Comparison of ENCODE assay signal across 29 cellular contexts in genomic region chr17:683040-683439, GRCh38. TPM values are rescaled to one million over a fixed set of nuclear protein-coding genes. Genes with fewer than 3 reads are reported as not detected.
DNase-seq lines count a peak whose midpoint lies in the region; ATAC-seq and TF ChIP-seq lines count a peak whose summit lies in the region.
"Had no signal": no experiment of that assay in that cellular context is flagged by ENCODE, and none has a peak within 500 bp of the region (broad histone marks: within the 10 kb centered on the region; RNA-seq: fewer than 3 reads in every experiment).

No MANE protein-coding gene starts in this region.

- H3K4me1 ChIP-seq in Loucy (ENCODE audit: insufficient read depth, low read length, poor library complexity, severe bottlenecking) (peaks cover 23% of the 10 kb centered on the region), transverse colon (peaks cover 0 to 14% (median 6%) of the 10 kb centered on the region in 4 donors)
- H3K4me1 ChIP-seq: prostate gland had no signal

- H4K20me1 ChIP-seq in Loucy (ENCODE audit: insufficient read depth, low read length, poor library complexity, severe bottlenecking), result peaks cover 4% of the 10 kb centered on the region

- H3K27ac Mint-ChIP-seq in activated T-cell treated with anti-CD3 and anti-CD28 coated beads, Interleukin-2, amount 50 U/mL, for 72 hours, result peak overlapping the region; percentile 3
- peak overlapping the region; percentile 13 for H3K27ac Mint-ChIP-seq in endothelial cell (ENCODE audit: unreplicated experiment)
- no peak overlapping the region for H3K27ac Mint-ChIP-seq in natural killer cell treated with Interleukin-12 subunit alpha and Interleukin-12 subunit beta and Interleukin-15 and Interleukin-18, amount 100 ng/mL, for 72 hours
- H3K27ac Mint-ChIP-seq: T-helper 1 cell treated with Interleukin-12 subunit alpha and Interleukin-12 subunit beta and Interleukin-4 antibody, amounts not matched to agents 30 μg/mL and 1 μg/mL, for 36 hours had no signal

- H3K9me2 ChIP-seq in Loucy (replicated peaks; ENCODE audit: low read depth, low read length), result no peaks in the 10 kb centered on the region
- H3K9me2 ChIP-seq: SK-N-SH had no signal

- DNase-seq in activated T-cell treated with anti-CD3 and anti-CD28 coated beads, Interleukin-2, amount 50 U/mL, for 72 hours, result no peak
- DNase-seq in activated T-cell treated with anti-CD3 and anti-CD28 coated beads, Interleukin-2, amount 50 U/mL, for 1 hour, result no peak
- no peak for DNase-seq in endothelial cell (ENCODE audit: low spot score)
- DNase-seq in transverse colon, result no peak
- no peak for DNase-seq in NCI-H2107 (lab: John Stamatoyannopoulos, UW)
- no peak for DNase-seq in natural killer cell treated with Interleukin-12 subunit alpha and Interleukin-12 subunit beta and Interleukin-15 and Interleukin-18, amount 100 ng/mL, for 72 hours (ENCODE audit: low spot score)
- DNase-seq: CD4-positive, alpha-beta memory T cell; dermis blood vessel endothelial cell; H7; heart right ventricle; kidney; left ventricle myocardium superior; NCI-H1417 treated with DMSO at 0.1 percent for 48 hours; NCI-H2081; NCI-H226; NCI-H526 treated with DMSO at 0.1 percent for 48 hours; nucleus accumbens; SK-N-SH; stimulated activated CD4-positive, alpha-beta T cell treated with anti-CD3 and anti-CD28 coated beads, Interleukin-12 subunit alpha, Interleukin-12 subunit beta, amount 100 ng/mL, for 4 hours; stimulated activated CD4-positive, alpha-beta T cell treated with anti-CD3 and anti-CD28 coated beads, Interleukin-2, amount 100 ng/mL, for 48 hours had no signal

- H3K9ac ChIP-seq in Loucy (ENCODE audit: low read depth, low read length, poor library complexity, severe bottlenecking), result no peak overlapping the region

- H3K4me3 ChIP-seq in Loucy (ENCODE audit: low read length, poor library complexity, severe bottlenecking), result no peak overlapping the region
- H3K4me3 ChIP-seq in transverse colon, result no peak overlapping the region
- H3K4me3 ChIP-seq: heart right ventricle, prostate gland, tibial nerve had no signal

- ATAC-seq in activated T-cell treated with anti-CD3 and anti-CD28 coated beads, Interleukin-2, amount 50 U/mL, for 72 hours (replicated peaks in 1 of 2), result no peak
- no peak for ATAC-seq in GM21528 (IDR thresholded peaks at IDR 0.05; ENCODE audit: low FRiP score, unreplicated experiment)
- ATAC-seq in natural killer cell treated with Interleukin-12 subunit alpha and Interleukin-12 subunit beta and Interleukin-15 and Interleukin-18, amount 100 ng/mL, for 72 hours, result no peak
- ATAC-seq: activated CD4-positive, CD25-positive, alpha-beta regulatory T cell treated with anti-CD3 and anti-CD28 coated beads, Interleukin-2, amount 50 U/mL, for 24 hours; heart right ventricle; left ventricle myocardium superior; Right ventricle myocardium inferior; sciatic nerve had no signal

- WGBS in transverse colon (ENCODE audit: low coverage in 1 of 2), 2 donors, result 85 to 90% methylated on average over 1 of the region's 1 CpG

- H3K27me3 Mint-ChIP-seq in activated T-cell treated with anti-CD3 and anti-CD28 coated beads, Interleukin-2, amount 50 U/mL, for 72 hours (ENCODE audit: low read depth), result no peaks in the 10 kb centered on the region
- peaks cover 2% of the 10 kb centered on the region for H3K27me3 Mint-ChIP-seq in endothelial cell (ENCODE audit: unreplicated experiment)
- no peaks in the 10 kb centered on the region for H3K27me3 Mint-ChIP-seq in natural killer cell treated with Interleukin-12 subunit alpha and Interleukin-12 subunit beta and Interleukin-15 and Interleukin-18, amount 100 ng/mL, for 72 hours
- H3K27me3 Mint-ChIP-seq: CD4-positive, alpha-beta memory T cell had no signal

- TF ChIP-seq POLR2A in transverse colon (IDR thresholded peaks at IDR 0.05), result no peak

- intact Hi-C loops in transverse colon (cut with DNase I; ENCODE audit: low total_unique reads), result no loop called here

- H3K36me3 Mint-ChIP-seq in activated T-cell treated with anti-CD3 and anti-CD28 coated beads, Interleukin-2, amount 50 U/mL, for 72 hours (ENCODE audit: insufficient read depth in 2 of 2), result peaks cover 2 to 4% of the 10 kb centered on the region in 2 donors
- peaks cover 3% of the 10 kb centered on the region for H3K36me3 Mint-ChIP-seq in endothelial cell (ENCODE audit: low read depth, unreplicated experiment)
- H3K36me3 Mint-ChIP-seq in natural killer cell treated with Interleukin-12 subunit alpha and Interleukin-12 subunit beta and Interleukin-15 and Interleukin-18, amount 100 ng/mL, for 72 hours, result peaks cover 18% of the 10 kb centered on the region

- 0 out of 2 replicates have a peak, but pooled peaks cover 2% of the 10 kb centered on the region for H3F3A ChIP-seq in Loucy (ENCODE audit: low read depth)

- H3K9me3 Mint-ChIP-seq in activated T-cell treated with anti-CD3 and anti-CD28 coated beads, Interleukin-2, amount 50 U/mL, for 72 hours, result no peaks in the 10 kb centered on the region
- H3K9me3 Mint-ChIP-seq in endothelial cell (ENCODE audit: unreplicated experiment), result no peaks in the 10 kb centered on the region
- no peaks in the 10 kb centered on the region for H3K9me3 Mint-ChIP-seq in natural killer cell treated with Interleukin-12 subunit alpha and Interleukin-12 subunit beta and Interleukin-15 and Interleukin-18, amount 100 ng/mL, for 72 hours
- H3K9me3 Mint-ChIP-seq: CD4-positive, alpha-beta memory T cell; T-helper 1 cell treated with Interleukin-12 subunit alpha and Interleukin-12 subunit beta and Interleukin-4 antibody, amounts not matched to agents 30 μg/mL and 1 μg/mL, for 36 hours had no signal

- peak overlapping the region; percentile 31 for H3K4me2 ChIP-seq in Loucy (ENCODE audit: low read depth, low read length, poor library complexity, severe bottlenecking)

- H3K36me3 ChIP-seq in Loucy (ENCODE audit: insufficient read depth, low read length) (no peaks in the 10 kb centered on the region), transverse colon (peaks cover 0 to 9% (median 0%) of the 10 kb centered on the region in 4 donors)
- H3K36me3 ChIP-seq: prostate gland had no signal

- H3K4me3 Mint-ChIP-seq in activated T-cell treated with anti-CD3 and anti-CD28 coated beads, Interleukin-2, amount 50 U/mL, for 72 hours, result no peak overlapping the region
- H3K4me3 Mint-ChIP-seq in endothelial cell (ENCODE audit: unreplicated experiment), result no peak overlapping the region
- H3K4me3 Mint-ChIP-seq in natural killer cell treated with Interleukin-12 subunit alpha and Interleukin-12 subunit beta and Interleukin-15 and Interleukin-18, amount 100 ng/mL, for 72 hours, result no peak overlapping the region
- H3K4me3 Mint-ChIP-seq: T-helper 1 cell treated with Interleukin-12 subunit alpha and Interleukin-12 subunit beta and Interleukin-4 antibody, amounts not matched to agents 30 μg/mL and 1 μg/mL, for 36 hours had no signal

- H3K27ac ChIP-seq in transverse colon, result peak overlapping the region in 3 of 4 donors; percentile 3 to 39 (median 21)
- H3K27ac ChIP-seq: heart right ventricle, HL-60, prostate gland, tibial nerve had no signal

- no peak for TF ChIP-seq EP300 in transverse colon (IDR thresholded peaks at IDR 0.05; ENCODE audit: low read depth)

- in situ Hi-C loops in transverse colon (cut with MboI; ENCODE audit: low pct_ligation_motif_present in 1 of 4, low pct_unique_long_range_greater_than_20kb in 1 of 4, low sequenced_read_pairs in 3 of 4), result no loop called here

- H3K27me3 ChIP-seq in Loucy (ENCODE audit: insufficient read depth, low read length, poor library complexity, severe bottlenecking) (no peaks in the 10 kb centered on the region), transverse colon (no peaks in the 10 kb centered on the region)
- H3K27me3 ChIP-seq: heart right ventricle, tibial nerve had no signal

- H2AFZ ChIP-seq in Loucy (ENCODE audit: low read length), result no peak overlapping the region

- peaks cover 20% of the 10 kb centered on the region for H3K4me1 Mint-ChIP-seq in activated T-cell treated with anti-CD3 and anti-CD28 coated beads, Interleukin-2, amount 50 U/mL, for 72 hours (ENCODE audit: low read depth)
- peaks cover 5% of the 10 kb centered on the region for H3K4me1 Mint-ChIP-seq in endothelial cell (ENCODE audit: unreplicated experiment)
- peaks cover 12 to 21% of the 10 kb centered on the region in 2 donors for H3K4me1 Mint-ChIP-seq in natural killer cell treated with Interleukin-12 subunit alpha and Interleukin-12 subunit beta and Interleukin-15 and Interleukin-18, amount 100 ng/mL, for 72 hours (ENCODE audit: low read depth in 2 of 2)

- no peaks in the 10 kb centered on the region for H3K79me2 ChIP-seq in Loucy (ENCODE audit: insufficient read depth, low read length)

- TF ChIP-seq CTCF in Loucy (conservative IDR thresholded peaks at IDR 0.05; ENCODE audit: low read length) (no peak), endothelial cell (IDR thresholded peaks at IDR 0.05; ENCODE audit: unreplicated experiment) (no peak), transverse colon (IDR thresholded peaks at IDR 0.05) (no peak)

- H3K9me3 ChIP-seq in Loucy (ENCODE audit: insufficient read depth, low read depth, low read length) (no peaks in the 10 kb centered on the region), transverse colon (no peaks in the 10 kb centered on the region)
- H3K9me3 ChIP-seq: heart right ventricle, prostate gland, SK-N-SH, tibial nerve had no signal

RNA-seq across cellular contexts. Expression of gene VPS53, which starts 31.6 kb away (rescaled TPM):
- total RNA-seq in activated T-cell treated with anti-CD3 and anti-CD28 coated beads, Interleukin-2, amount 50 U/mL, for 72 hours, result 10 to 100 TPM; 37.4 to 57.1 TPM
- total RNA-seq in endothelial cell (ENCODE audit: unreplicated experiment) (60.0 TPM), transverse colon (10 to 100 TPM; 26.4 to 80.4 (median 47.7) TPM)
- 100 to 1,000 TPM in 1 of 2 donors, 10 to 100 TPM in 1; 76.7 to 102 TPM for total RNA-seq in natural killer cell treated with Interleukin-12 subunit alpha and Interleukin-12 subunit beta and Interleukin-15 and Interleukin-18, amount 100 ng/mL, for 72 hours

RNA-seq across cellular contexts. Expression of gene TLCD3A, which starts 49.4 kb away (rescaled TPM):
- total RNA-seq in activated T-cell treated with anti-CD3 and anti-CD28 coated beads, Interleukin-2, amount 50 U/mL, for 72 hours, result 10 to 100 TPM in 1 of 2 donors, 1 to 10 TPM in 1; 6.6 to 11.7 TPM
- total RNA-seq in endothelial cell (ENCODE audit: unreplicated experiment) (24.6 TPM), transverse colon (1 to 10 TPM; 3.2 to 6.4 (median 4.1) TPM)
- 10 to 100 TPM; 15.5 to 17.8 TPM for total RNA-seq in natural killer cell treated with Interleukin-12 subunit alpha and Interleukin-12 subunit beta and Interleukin-15 and Interleukin-18, amount 100 ng/mL, for 72 hours

Comparison
In these comparisons a context has a peak if more than half of its experiments do, and no peak if none do; other contexts are left out.
1. H3K27ac Mint-ChIP-seq: peak in activated T-cell treated with anti-CD3 and anti-CD28 coated beads, Interleukin-2, amount 50 U/mL, for 72 hours (single experiment) and endothelial cell (single experiment); none in natural killer cell treated with Interleukin-12 subunit alpha and Interleukin-12 subunit beta and Interleukin-15 and Interleukin-18, amount 100 ng/mL, for 72 hours (0 of 2).